ENCODE assay signal across 1 cellular context in the genomic region with DNA sequence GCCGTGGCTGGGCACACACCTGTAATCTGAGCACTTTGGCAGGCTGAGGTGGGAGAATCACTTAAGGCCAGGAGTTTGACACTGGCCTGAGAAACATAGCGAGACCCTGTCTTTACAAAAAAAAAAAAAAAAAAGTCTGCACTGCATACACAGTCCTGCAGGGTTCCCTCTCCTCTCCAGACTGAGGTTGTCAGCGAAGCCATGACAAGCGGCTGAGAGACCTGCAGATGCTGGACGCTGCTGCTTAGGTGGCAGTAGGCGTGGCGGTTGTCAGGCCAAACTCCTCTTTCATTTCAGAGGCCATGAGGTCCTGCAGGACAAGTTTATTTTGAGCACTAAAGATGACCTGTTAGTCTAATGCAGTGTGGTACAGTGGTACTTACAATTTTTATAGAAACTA.
TF ChIP-seq lines count a peak whose summit lies in the region.

No MANE protein-coding gene starts in this region.

TF ChIP-seq in HepG2, 621 proteins besides CTCF, POLR2A, EP300 and RAD21:
- TF ChIP-seq, protein P1, sequence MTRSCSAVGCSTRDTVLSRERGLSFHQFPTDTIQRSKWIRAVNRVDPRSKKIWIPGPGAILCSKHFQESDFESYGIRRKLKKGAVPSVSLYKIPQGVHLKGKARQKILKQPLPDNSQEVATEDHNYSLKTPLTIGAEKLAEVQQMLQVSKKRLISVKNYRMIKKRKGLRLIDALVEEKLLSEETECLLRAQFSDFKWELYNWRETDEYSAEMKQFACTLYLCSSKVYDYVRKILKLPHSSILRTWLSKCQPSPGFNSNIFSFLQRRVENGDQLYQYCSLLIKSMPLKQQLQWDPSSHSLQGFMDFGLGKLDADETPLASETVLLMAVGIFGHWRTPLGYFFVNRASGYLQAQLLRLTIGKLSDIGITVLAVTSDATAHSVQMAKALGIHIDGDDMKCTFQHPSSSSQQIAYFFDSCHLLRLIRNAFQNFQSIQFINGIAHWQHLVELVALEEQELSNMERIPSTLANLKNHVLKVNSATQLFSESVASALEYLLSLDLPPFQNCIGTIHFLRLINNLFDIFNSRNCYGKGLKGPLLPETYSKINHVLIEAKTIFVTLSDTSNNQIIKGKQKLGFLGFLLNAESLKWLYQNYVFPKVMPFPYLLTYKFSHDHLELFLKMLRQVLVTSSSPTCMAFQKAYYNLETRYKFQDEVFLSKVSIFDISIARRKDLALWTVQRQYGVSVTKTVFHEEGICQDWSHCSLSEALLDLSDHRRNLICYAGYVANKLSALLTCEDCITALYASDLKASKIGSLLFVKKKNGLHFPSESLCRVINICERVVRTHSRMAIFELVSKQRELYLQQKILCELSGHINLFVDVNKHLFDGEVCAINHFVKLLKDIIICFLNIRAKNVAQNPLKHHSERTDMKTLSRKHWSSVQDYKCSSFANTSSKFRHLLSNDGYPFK (CRISPR knock-in tag; IDR thresholded peaks at IDR 0.05; ENCODE audit: borderline replicate concordance) = no peak
- TF ChIP-seq BCL6 (CRISPR knock-in tag; IDR thresholded peaks at IDR 0.05) (no peak), EEA1 (CRISPR knock-in tag; IDR thresholded peaks at IDR 0.05; ENCODE audit: borderline replicate concordance) (no peak), FOXK1 (CRISPR knock-in tag; IDR thresholded peaks at IDR 0.05; ENCODE audit: borderline replicate concordance, low read depth) (no peak), GLI4 (CRISPR knock-in tag; IDR thresholded peaks at IDR 0.05; ENCODE audit: borderline replicate concordance) (no peak), CC2D1A (CRISPR knock-in tag; IDR thresholded peaks at IDR 0.05) (no peak), NR1H2 (CRISPR knock-in tag; IDR thresholded peaks at IDR 0.05; ENCODE audit: borderline replicate concordance, low read depth) (no peak), FOSL2 (CRISPR knock-in tag; IDR thresholded peaks at IDR 0.05) (no peak), SP5 (CRISPR knock-in tag; IDR thresholded peaks at IDR 0.05; ENCODE audit: borderline replicate concordance, low read depth) (no peak), FOXC1 (CRISPR knock-in tag; IDR thresholded peaks at IDR 0.05; ENCODE audit: borderline replicate concordance) (no peak), PLSCR1 (CRISPR knock-in tag; IDR thresholded peaks at IDR 0.05; ENCODE audit: borderline replicate concordance) (no peak), ZNF207 (IDR thresholded peaks at IDR 0.05; ENCODE audit: borderline replicate concordance) (no peak), DNMT3B (CRISPR knock-in tag; conservative IDR thresholded peaks at IDR 0.05) (no peak), ARID4A (CRISPR knock-in tag; IDR thresholded peaks at IDR 0.05; ENCODE audit: borderline replicate concordance) (no peak), ZNF749 (CRISPR knock-in tag; IDR thresholded peaks at IDR 0.05; ENCODE audit: borderline replicate concordance) (no peak), SRSF9 (IDR thresholded peaks at IDR 0.05; ENCODE audit: borderline replicate concordance, insufficient read depth, low read depth, low read length, poor library complexity, severe bottlenecking) (no peak), ZNF3 (CRISPR knock-in tag; IDR thresholded peaks at IDR 0.05) (no peak)
